8 cellular contexts compared by ENCODE assay signal in genomic region chr10:79285315-79286185, GRCh38.
DNase-seq lines count a peak whose midpoint lies in the region; ATAC-seq and TF ChIP-seq lines count a peak whose summit lies in the region.

No MANE protein-coding gene starts in this region.

- ATAC-seq in GM19468 (IDR thresholded peaks at IDR 0.05; ENCODE audit: extremely low read depth, unreplicated experiment): peak; percentile 60
- ATAC-seq in HG03521 (IDR thresholded peaks at IDR 0.05; ENCODE audit: unreplicated experiment): peak; percentile 63

- H3K27me3 ChIP-seq in GM06990 (replicated peaks; ENCODE audit: control insufficient read depth, insufficient read depth, low read length): no peaks in the 10 kb centered on the region

- peak overlapping the region; percentile 78 for H3K27ac ChIP-seq in caudate nucleus (ENCODE audit: low read depth, low read length)

- peaks cover 43% of the 10 kb centered on the region for H3K36me3 ChIP-seq in GM06990 (ENCODE audit: control insufficient read depth, insufficient read depth, low read length)

- peak overlapping the region; percentile 39 for H3K4me3 ChIP-seq in GM06990 (replicated peaks; ENCODE audit: low read depth, low read length)

- DNase-seq in GM06990 (ENCODE audit: extremely low read depth, insufficient read length) (peak; percentile 79), caudate nucleus (lab: John Stamatoyannopoulos, UW) (peak in 1 of 61 donors; percentile 36), KG1 (lab: John Stamatoyannopoulos, UW) (no peak), DMS114 treated with DMSO at 0.1 percent for 48 hours (lab: John Stamatoyannopoulos, UW; ENCODE audit: unreplicated experiment) (no peak), D341Med (ENCODE audit: low spot score) (no peak)
- DNase-seq in stimulated activated CD4-positive, alpha-beta T cell treated with anti-CD3 and anti-CD28 coated beads, Interleukin-4, amount 100 ng/mL, for 1 hour: peak; percentile 20

- TF ChIP-seq CTCF in GM06990 (IDR thresholded peaks at IDR 0.05; ENCODE audit: insufficient read depth, low read length, poor library complexity, severe bottlenecking): no peak

Comparison
In these comparisons a context has a peak if more than half of its experiments do, and no peak if none do; other contexts are left out.
1. DNase-seq: peak in GM06990 (single experiment) and stimulated activated CD4-positive, alpha-beta T cell treated with anti-CD3 and anti-CD28 coated beads, Interleukin-4, amount 100 ng/mL, for 1 hour (single experiment); none in KG1 (single experiment), DMS114 treated with DMSO at 0.1 percent for 48 hours (single experiment) and D341Med (single experiment).